Comparison of ENCODE assay signal across 8 cellular contexts in genomic region chr14:70821916-70822705, GRCh38. TPM values are rescaled to one million over a fixed set of nuclear protein-coding genes. Genes with fewer than 3 reads are reported as not detected.
DNase-seq lines count a peak whose midpoint lies in the region; ATAC-seq and TF ChIP-seq lines count a peak whose summit lies in the region.

No MANE protein-coding gene starts in this region.

- 1 to 2% methylated on average over 29 to 36 of the region's 61 CpGs for WGBS in lower leg skin, 2 donors

- H3K27me3 ChIP-seq in colonic mucosa: peaks cover 12% of the 10 kb centered on the region

- CTCF ChIA-PET in activated CD4-positive, alpha-beta T cell treated with anti-CD3 and anti-CD28 coated beads for 36 hours (lab: Charles Lee): interaction anchor here (1.0 to 1.4 kb wide), 6 partner anchors 13 to 150 kb away, joined by 3 to 10 read pairs (median 4); partner anchors contain the start of genes MAP3K9 and PCNX1

- H3K27me3 Mint-ChIP-seq in activated CD4-positive, alpha-beta T cell treated with anti-CD3 and anti-CD28 coated beads for 36 hours: peaks cover 28% of the 10 kb centered on the region

- TF ChIP-seq CTCF in colonic mucosa (IDR thresholded peaks at IDR 0.05) (no peak), lower leg skin (IDR thresholded peaks at IDR 0.05) (no peak)

- peak overlapping the region; percentile 73 for H3K4me3 Mint-ChIP-seq in activated CD4-positive, alpha-beta T cell treated with anti-CD3 and anti-CD28 coated beads for 36 hours

- intact Hi-C loops in activated CD4-positive, alpha-beta T cell treated with anti-CD3 and anti-CD28 coated beads for 36 hours (cut with DNase I, micrococcal nuclease): loop anchor here (1.0 to 2.0 kb wide), 3 partner anchors 61 to 85 kb away; partner anchors contain the start of gene PCNX1 (in 1 of the 2)
- intact Hi-C loops in colonic mucosa (cut with DNase I) (loop anchor here (10.0 kb wide), 1 partner anchor 83 kb away; the partner anchor contains the start of gene PCNX1), lower leg skin (cut with DNase I; ENCODE audit: low total_unique reads) (loop anchor here (10.0 kb wide), 1 partner anchor 153 kb away; no protein-coding TSS in a partner anchor)

- no peaks in the 10 kb centered on the region for H3K9me3 ChIP-seq in colonic mucosa

- no peak overlapping the region for H3K27ac ChIP-seq in colonic mucosa

- POLR2A ChIA-PET in activated CD4-positive, alpha-beta T cell treated with anti-CD3 and anti-CD28 coated beads for 36 hours (lab: Charles Lee): interaction anchor here (0.7 to 1.0 kb wide), 2 partner anchors 13 to 52 kb away, joined by 3 read pairs; partner anchors contain the start of gene MAP3K9

- TF ChIP-seq POLR2A in lower leg skin (IDR thresholded peaks at IDR 0.05): no peak

- H3K36me3 Mint-ChIP-seq in activated CD4-positive, alpha-beta T cell treated with anti-CD3 and anti-CD28 coated beads for 36 hours (ENCODE audit: low read depth): no peaks in the 10 kb centered on the region

- peak; percentile 43 for ATAC-seq in activated CD4-positive, alpha-beta T cell treated with anti-CD3 and anti-CD28 coated beads for 36 hours
- no peak for ATAC-seq in GM18861 (IDR thresholded peaks at IDR 0.05; ENCODE audit: unreplicated experiment)

- peak overlapping the region; percentile 31 for H3K27ac Mint-ChIP-seq in activated CD4-positive, alpha-beta T cell treated with anti-CD3 and anti-CD28 coated beads for 36 hours

- no peaks in the 10 kb centered on the region for H3K9me3 Mint-ChIP-seq in activated CD4-positive, alpha-beta T cell treated with anti-CD3 and anti-CD28 coated beads for 36 hours (ENCODE audit: low read depth)

- H3K9ac ChIP-seq in colonic mucosa (ENCODE audit: low read depth in 2 of 2, low read length in 2 of 2): peak overlapping the region; percentile 58 to 69

- peaks cover 8% of the 10 kb centered on the region for H3K4me1 ChIP-seq in colonic mucosa

- H3K36me3 ChIP-seq in colonic mucosa: no peaks in the 10 kb centered on the region

- H3K4me3 ChIP-seq in colonic mucosa (peak overlapping the region; percentile 39), lower leg skin (ENCODE audit: low read depth, poor library complexity, severe bottlenecking) (peak overlapping the region; percentile 35)

- DNase-seq in G401 (ENCODE audit: low spot score): peak; percentile 63
- DNase-seq in MV-4-11 (lab: John Stamatoyannopoulos, UW): peak; percentile 11
- DNase-seq in activated CD4-positive, alpha-beta T cell treated with anti-CD3 and anti-CD28 coated beads for 36 hours: peak; percentile 78
- DNase-seq in colonic mucosa: peak; percentile 45
- peak in 1 of 2 donors; percentile 90 for DNase-seq in lower leg skin (ENCODE audit: low spot score in 2 of 2)
- peak; percentile 56 to 67 for DNase-seq in stimulated activated CD4-positive, alpha-beta T cell treated with anti-CD3 and anti-CD28 coated beads, Interleukin-4, amount 100 ng/mL, for 4 hours
- no peak for DNase-seq in NCI-H2029 treated with DMSO at 0.1 percent for 48 hours (lab: John Stamatoyannopoulos, UW)

- in situ Hi-C loops in G401 (cut with HindIII; ENCODE audit: low sequenced_read_pairs): no loop called here

- peaks cover 16% of the 10 kb centered on the region for H3K4me1 Mint-ChIP-seq in activated CD4-positive, alpha-beta T cell treated with anti-CD3 and anti-CD28 coated beads for 36 hours

RNA-seq across cellular contexts. Expression of gene MAP3K9, which starts 12.8 kb away (rescaled TPM):
- 3.3 and 3.8 TPM in 2 replicates for total RNA-seq in G401 (2014; rRNA removed; shearing (Covaris generic))
- total RNA-seq in activated CD4-positive, alpha-beta T cell treated with anti-CD3 and anti-CD28 coated beads for 36 hours: 1 to 10 TPM; 5.2 to 6.1 TPM
- 10 to 100 TPM; 10.6 to 13.0 TPM for total RNA-seq in colonic mucosa
- 10 to 100 TPM; 18.3 to 23.9 (median 20.7) TPM for total RNA-seq in lower leg skin
